Comparison of ENCODE assay signal across 11 cellular contexts in genomic region chr16:87226926-87227650, GRCh38.
DNase-seq lines count a peak whose midpoint lies in the region; ATAC-seq and TF ChIP-seq lines count a peak whose summit lies in the region.
"Had no signal": no experiment of that assay in that cellular context is flagged by ENCODE, and none has a peak within 500 bp of the region (broad histone marks: within the 10 kb centered on the region; RNA-seq: fewer than 3 reads in every experiment).

No MANE protein-coding gene starts in this region.

- no peaks in the 10 kb centered on the region for H3K36me3 Mint-ChIP-seq in activated naive CD8-positive, alpha-beta T cell treated with anti-CD3 and anti-CD28 coated beads, Interleukin-2, amount 50 U/mL, for 24 hours (ENCODE audit: low read depth)
- no peaks in the 10 kb centered on the region for H3K36me3 Mint-ChIP-seq in CD8-positive, alpha-beta T cell
- H3K36me3 Mint-ChIP-seq: stimulated activated memory B cell treated with anti-CD40 and anti-IgM and Interleukin-4, amounts not matched to agents 10 μg/mL and 1 μg/mL and 100 μg/mL, for 72 hours had no signal

- BruUV-seq in IMR-90 (replicated peaks; lab: Mats Ljungman, UMichigan), result no TSS peak

- H3K36me3 ChIP-seq in IMR-90 (ENCODE audit: control insufficient read depth, insufficient read depth, low read length) (no peaks in the 10 kb centered on the region), duodenal mucosa (ENCODE audit: control insufficient read depth in 1 of 2, insufficient read depth in 2 of 2, low read length in 2 of 2) (no peaks in the 10 kb centered on the region), thoracic aorta (no peaks in the 10 kb centered on the region), mesendoderm (ENCODE audit: control insufficient read depth, insufficient read depth, low read length) (no peaks in the 10 kb centered on the region), SK-N-SH (replicated peaks in 1 of 2; ENCODE audit: control insufficient read depth in 1 of 2, insufficient read depth in 2 of 2, low read length in 1 of 2) (no peaks in the 10 kb centered on the region)
- H3K36me3 ChIP-seq in CD8-positive, alpha-beta T cell (ENCODE audit: insufficient read depth, low read length), result no peaks in the 10 kb centered on the region
- H3K36me3 ChIP-seq: cardiac muscle cell had no signal

- ATAC-seq in IMR-90 (ENCODE audit: low read depth), result peak; percentile 91
- ATAC-seq in thoracic aorta (ENCODE audit: insufficient number of reproducible peaks, low FRiP score, low read depth), result peak; percentile 18
- ATAC-seq in activated naive CD8-positive, alpha-beta T cell treated with anti-CD3 and anti-CD28 coated beads, Interleukin-2, amount 50 U/mL, for 24 hours, result no peak
- no peak for ATAC-seq in CD8-positive, alpha-beta T cell
- ATAC-seq: stimulated activated memory B cell treated with anti-CD40 and anti-IgM and Interleukin-4, amounts not matched to agents 10 μg/mL and 1 μg/mL and 100 μg/mL, for 72 hours had no signal

- dilution Hi-C loops in IMR-90 (cut with HindIII; ENCODE audit: low sequenced_read_pairs, unreplicated experiment), result no loop called here

- H3K4me3 ChIP-seq in IMR-90 (ENCODE audit: insufficient read depth, low read depth, low read length) (no peak overlapping the region), duodenal mucosa (ENCODE audit: low read depth in 1 of 2, low read length in 2 of 2) (no peak overlapping the region), thoracic aorta (no peak overlapping the region), mesendoderm (ENCODE audit: low read length) (no peak overlapping the region), SK-N-SH (ENCODE audit: low read depth in 2 of 2, low read length in 1 of 2) (no peak overlapping the region)
- no peak overlapping the region for H3K4me3 ChIP-seq in CD8-positive, alpha-beta T cell (ENCODE audit: low read depth, low read length)
- H3K4me3 ChIP-seq: cardiac muscle cell had no signal

- H3K56ac ChIP-seq in IMR-90 (ENCODE audit: extremely low read depth, insufficient read depth, low read length), result 0 out of 2 replicates have a peak overlapping the region, but pooled peaks have one; percentile 25
- H3K56ac ChIP-seq in mesendoderm (ENCODE audit: low read length), result no peak overlapping the region

- no peaks in the 10 kb centered on the region for H3K9me2 ChIP-seq in SK-N-SH

- TF ChIP-seq RAD21 in IMR-90 (IDR thresholded peaks at IDR 0.05; ENCODE audit: low read length) (no peak), SK-N-SH (IDR thresholded peaks at IDR 0.05; ENCODE audit: low read length) (no peak)

- H4K20me1 ChIP-seq in IMR-90 (ENCODE audit: insufficient read depth, low read length) (no peaks in the 10 kb centered on the region), SK-N-SH (ENCODE audit: insufficient read depth) (no peaks in the 10 kb centered on the region)

- H2AK5ac ChIP-seq in IMR-90 (ENCODE audit: low read depth, low read length) (0 out of 2 replicates have a peak overlapping the region, but pooled peaks have one; percentile 65), mesendoderm (ENCODE audit: low read length) (no peak overlapping the region)

- no peaks in the 10 kb centered on the region for H3K27me3 Mint-ChIP-seq in activated naive CD8-positive, alpha-beta T cell treated with anti-CD3 and anti-CD28 coated beads, Interleukin-2, amount 50 U/mL, for 24 hours
- H3K27me3 Mint-ChIP-seq in CD8-positive, alpha-beta T cell (ENCODE audit: low read depth), result no peaks in the 10 kb centered on the region

- H4K8ac ChIP-seq in IMR-90 (ENCODE audit: low read depth in 2 of 2, low read length in 2 of 2) (peak overlapping the region; percentile 19 to 83; a peak in 3 of 4 replicates), mesendoderm (ENCODE audit: low read depth, low read length) (no peak overlapping the region)

- H3K9me3 ChIP-seq in IMR-90 (ENCODE audit: control insufficient read depth, insufficient read depth, low read length), result peaks cover 3% of the 10 kb centered on the region
- H3K9me3 ChIP-seq in duodenal mucosa (ENCODE audit: control insufficient read depth in 1 of 2, low read length in 2 of 2), result peaks cover 1 to 2% of the 10 kb centered on the region in 2 donors
- H3K9me3 ChIP-seq in thoracic aorta, result no peaks in the 10 kb centered on the region
- H3K9me3 ChIP-seq in SK-N-SH, result no peaks in the 10 kb centered on the region
- no peaks in the 10 kb centered on the region for H3K9me3 ChIP-seq in CD8-positive, alpha-beta T cell (ENCODE audit: low read length)

- H3K9me1 ChIP-seq in IMR-90 (ENCODE audit: insufficient read depth, low read length), result peaks cover 13% of the 10 kb centered on the region; the same call in 1 of the 2 replicates

- peak overlapping the region; percentile 92 for H2BK20ac ChIP-seq in IMR-90 (ENCODE audit: low read depth, low read length)

- in situ Hi-C loops in IMR-90 (cut with MboI; ENCODE audit: low sequenced_read_pairs), result no loop called here

- H4K91ac ChIP-seq in IMR-90 (ENCODE audit: insufficient read depth, low read depth, low read length), result peak overlapping the region; percentile 83

- H3K4me3 Mint-ChIP-seq in activated naive CD8-positive, alpha-beta T cell treated with anti-CD3 and anti-CD28 coated beads, Interleukin-2, amount 50 U/mL, for 24 hours, result no peak overlapping the region
- no peak overlapping the region for H3K4me3 Mint-ChIP-seq in CD8-positive, alpha-beta T cell
- H3K4me3 Mint-ChIP-seq: stimulated activated memory B cell treated with anti-CD40 and anti-IgM and Interleukin-4, amounts not matched to agents 10 μg/mL and 1 μg/mL and 100 μg/mL, for 72 hours had no signal

- H3K79me1 ChIP-seq in IMR-90 (ENCODE audit: low read depth in 1 of 2, low read length in 2 of 2), result no peaks in the 10 kb centered on the region
- no peaks in the 10 kb centered on the region for H3K79me1 ChIP-seq in mesendoderm (ENCODE audit: low read length)

- peak overlapping the region; percentile 26; the same call in 1 of the 3 replicates for H2BK15ac ChIP-seq in IMR-90 (ENCODE audit: low read depth, low read length)
- no peak overlapping the region for H2BK15ac ChIP-seq in mesendoderm (replicated peaks; ENCODE audit: low read depth)

- H3K23ac ChIP-seq in IMR-90 (ENCODE audit: low read depth, low read length), result 0 out of 2 replicates have a peak overlapping the region, but pooled peaks have one; percentile 94
- H3K23ac ChIP-seq in mesendoderm (ENCODE audit: low read length), result no peak overlapping the region

- H2AK9ac ChIP-seq in IMR-90 (replicated peaks; ENCODE audit: low read depth, low read length, poor library complexity), result peak overlapping the region; percentile 65

- H3K18ac ChIP-seq in IMR-90 (ENCODE audit: low read depth, low read length) (peak overlapping the region; percentile 59), mesendoderm (ENCODE audit: low read length) (no peak overlapping the region)

- H3K27ac ChIP-seq in IMR-90 (ENCODE audit: insufficient read depth, low read length) (peak overlapping the region; percentile 87), duodenal mucosa (ENCODE audit: low read depth, low read length) (peak overlapping the region; percentile 44), layer of hippocampus (ENCODE audit: low read depth, low read length) (peak overlapping the region; percentile 46), thoracic aorta (peak overlapping the region; percentile 87 to 90), mesendoderm (ENCODE audit: low read depth, low read length) (no peak overlapping the region), SK-N-SH (ENCODE audit: low read depth in 2 of 2, low read length in 1 of 2) (no peak overlapping the region)
- H3K27ac ChIP-seq in CD8-positive, alpha-beta T cell (ENCODE audit: low read depth, low read length), result no peak overlapping the region
- H3K27ac ChIP-seq: cardiac muscle cell had no signal

- peak overlapping the region; percentile 89 for H2BK120ac ChIP-seq in IMR-90 (ENCODE audit: low read depth, low read length)
- no peak overlapping the region for H2BK120ac ChIP-seq in mesendoderm (ENCODE audit: low read depth, low read length)

- POLR2A ChIA-PET in IMR-90 (lab: Charles Lee; ENCODE audit: unreplicated experiment) (no interaction called here), SK-N-SH (lab: Yijun Ruan, JAX) (no interaction called here)
- POLR2A ChIA-PET in CD8-positive, alpha-beta T cell (lab: Charles Lee), result no interaction called here

- H3K27me3 ChIP-seq in IMR-90 (ENCODE audit: control insufficient read depth, insufficient read depth, low read length) (no peaks in the 10 kb centered on the region), duodenal mucosa (ENCODE audit: control insufficient read depth in 1 of 2, insufficient read depth in 2 of 2, low read length in 2 of 2) (no peaks in the 10 kb centered on the region), layer of hippocampus (ENCODE audit: control insufficient read depth, insufficient read depth, low read length) (no peaks in the 10 kb centered on the region), thoracic aorta (replicated peaks; ENCODE audit: insufficient read depth) (no peaks in the 10 kb centered on the region), mesendoderm (ENCODE audit: insufficient read depth, low read length, poor library complexity) (no peaks in the 10 kb centered on the region), SK-N-SH (ENCODE audit: insufficient read depth) (peaks cover 33% of the 10 kb centered on the region)
- H3K27me3 ChIP-seq in CD8-positive, alpha-beta T cell (ENCODE audit: insufficient read depth, low read length), result no peaks in the 10 kb centered on the region

- H2BK5ac ChIP-seq in IMR-90 (ENCODE audit: low read depth, low read length, poor library complexity, severe bottlenecking) (peak overlapping the region; percentile 71), mesendoderm (ENCODE audit: low read length) (no peak overlapping the region)

- H3K27ac Mint-ChIP-seq in activated naive CD8-positive, alpha-beta T cell treated with anti-CD3 and anti-CD28 coated beads, Interleukin-2, amount 50 U/mL, for 24 hours, result no peak overlapping the region
- no peak overlapping the region for H3K27ac Mint-ChIP-seq in CD8-positive, alpha-beta T cell
- H3K27ac Mint-ChIP-seq: stimulated activated memory B cell treated with anti-CD40 and anti-IgM and Interleukin-4, amounts not matched to agents 10 μg/mL and 1 μg/mL and 100 μg/mL, for 72 hours had no signal

- no peaks in the 10 kb centered on the region for H3K4me1 Mint-ChIP-seq in activated naive CD8-positive, alpha-beta T cell treated with anti-CD3 and anti-CD28 coated beads, Interleukin-2, amount 50 U/mL, for 24 hours
- H3K4me1 Mint-ChIP-seq in CD8-positive, alpha-beta T cell (ENCODE audit: low read depth), result no peaks in the 10 kb centered on the region
- H3K4me1 Mint-ChIP-seq: stimulated activated memory B cell treated with anti-CD40 and anti-IgM and Interleukin-4, amounts not matched to agents 10 μg/mL and 1 μg/mL and 100 μg/mL, for 72 hours had no signal

- 0% methylated on average over 4 of the region's 11 CpGs; no CpG with 5 or more reads in 1 of the 2 experiments for WGBS in IMR-90 (ENCODE audit: extremely low coverage in 2 of 2, insufficient read length in 1 of 2), 2 experiments
- no CpG with 5 or more reads among the region's 11 CpGs for WGBS in mesendoderm (ENCODE audit: extremely low coverage, insufficient coverage, low lambda C conversion rate)
- WGBS in SK-N-SH (ENCODE audit: low lambda C conversion rate), result 67% methylated on average over 5 of the region's 11 CpGs

- H3K4ac ChIP-seq in IMR-90 (ENCODE audit: low read depth, low read length) (peak overlapping the region; percentile 95), mesendoderm (ENCODE audit: low read depth, low read length) (no peak overlapping the region)

- intact Hi-C loops in IMR-90 (cut with micrococcal nuclease), result no loop called here
- intact Hi-C loops in CD8-positive, alpha-beta T cell (cut with DNase I, micrococcal nuclease), result no loop called here

- no peaks in the 10 kb centered on the region for H3F3A ChIP-seq in SK-N-SH (replicated peaks; ENCODE audit: insufficient read depth)

- no peak for TF ChIP-seq CTCF in IMR-90 (conservative IDR thresholded peaks at IDR 0.05; ENCODE audit: low read depth, low read length)
- no peak for TF ChIP-seq CTCF in thoracic aorta (IDR thresholded peaks at IDR 0.05)
- no peak for TF ChIP-seq CTCF in SK-N-SH (IDR thresholded peaks at IDR 0.05)
- no peak for TF ChIP-seq CTCF in CD8-positive, alpha-beta T cell (IDR thresholded peaks at IDR 0.05)

- CTCF ChIA-PET in IMR-90 (lab: Yijun Ruan, JAX), result interaction anchor here (0.8 to 1.4 kb wide), 2 partner anchors 13 to 14 kb away, joined by 3 read pairs; no protein-coding TSS in a partner anchor
- CTCF ChIA-PET in SK-N-SH (lab: Yijun Ruan, JAX), result interaction anchor here (1.0 kb wide), 1 partner anchor 50 kb away, joined by 3 read pairs; no protein-coding TSS in a partner anchor
- CTCF ChIA-PET in CD8-positive, alpha-beta T cell (lab: Charles Lee), result no interaction called here

- peak overlapping the region; percentile 28; the same call in 1 of the 2 replicates for H3K9ac ChIP-seq in IMR-90 (ENCODE audit: low read depth, low read length)
- H3K9ac ChIP-seq in duodenal mucosa (ENCODE audit: low read depth in 1 of 2, low read length in 2 of 2), result no peak overlapping the region
- no peak overlapping the region for H3K9ac ChIP-seq in mesendoderm (ENCODE audit: low read length)
- no peak overlapping the region for H3K9ac ChIP-seq in SK-N-SH

- H3K14ac ChIP-seq in IMR-90 (replicated peaks; ENCODE audit: low read depth, low read length), result peak overlapping the region; percentile 81

- H3K4me1 ChIP-seq in IMR-90 (ENCODE audit: control insufficient read depth, insufficient read depth, low read length) (peaks cover 5% of the 10 kb centered on the region), duodenal mucosa (ENCODE audit: control insufficient read depth in 1 of 2, insufficient read depth in 2 of 2, low read length in 2 of 2) (no peaks in the 10 kb centered on the region), thoracic aorta (ENCODE audit: control insufficient read depth in 1 of 2, low read depth in 2 of 2) (peaks cover 9 to 15% of the 10 kb centered on the region in 2 donors), mesendoderm (ENCODE audit: control insufficient read depth, low read depth, low read length) (no peaks in the 10 kb centered on the region), SK-N-SH (ENCODE audit: control insufficient read depth in 1 of 2, insufficient read depth in 2 of 2, low read depth in 1 of 2, low read length in 1 of 2) (no peaks in the 10 kb centered on the region)
- no peaks in the 10 kb centered on the region for H3K4me1 ChIP-seq in CD8-positive, alpha-beta T cell (ENCODE audit: insufficient read depth, low read length)

- H3K4me2 ChIP-seq in IMR-90 (ENCODE audit: low read depth, low read length), result peak overlapping the region; percentile 30
- H3K4me2 ChIP-seq in mesendoderm (ENCODE audit: low read length), result no peak overlapping the region
- H3K4me2 ChIP-seq in SK-N-SH, result no peak overlapping the region

- H4K5ac ChIP-seq in IMR-90 (ENCODE audit: low read depth, low read length), result peak overlapping the region; percentile 58
- no peak overlapping the region for H4K5ac ChIP-seq in mesendoderm (ENCODE audit: low read length)

- H3K79me2 ChIP-seq in mesendoderm (ENCODE audit: control insufficient read depth, insufficient read depth, low read length) (no peaks in the 10 kb centered on the region), SK-N-SH (ENCODE audit: insufficient read depth) (no peaks in the 10 kb centered on the region)

- no peak for TF ChIP-seq POLR2A in IMR-90 (IDR thresholded peaks at IDR 0.05; ENCODE audit: low read depth, low read length)

- no peak for TF ChIP-seq EP300 in SK-N-SH (IDR thresholded peaks at IDR 0.05; ENCODE audit: borderline replicate concordance in 1 of 2, low read depth in 1 of 2, low read length in 1 of 2)

- DNase-seq in IMR-90 (peak; percentile 93), thoracic aorta (ENCODE audit: low spot score) (no peak), mesendoderm (no peak), SK-N-SH (no peak)
- no peak for DNase-seq in activated naive CD8-positive, alpha-beta T cell treated with anti-CD3 and anti-CD28 coated beads, Interleukin-2, amount 50 U/mL, for 24 hours
- DNase-seq in CD8-positive, alpha-beta T cell, result no peak
- DNase-seq: NCI-H1105 treated with DMSO at 0.1 percent for 48 hours had no signal

- H3K9me3 Mint-ChIP-seq in activated naive CD8-positive, alpha-beta T cell treated with anti-CD3 and anti-CD28 coated beads, Interleukin-2, amount 50 U/mL, for 24 hours, result peaks cover 3% of the 10 kb centered on the region
- H3K9me3 Mint-ChIP-seq in CD8-positive, alpha-beta T cell, result no peaks in the 10 kb centered on the region
- H3K9me3 Mint-ChIP-seq: stimulated activated memory B cell treated with anti-CD40 and anti-IgM and Interleukin-4, amounts not matched to agents 10 μg/mL and 1 μg/mL and 100 μg/mL, for 72 hours had no signal

- H2AFZ ChIP-seq in IMR-90 (replicated peaks; ENCODE audit: low read length, poor library complexity) (peak overlapping the region; percentile 85), SK-N-SH (ENCODE audit: low read depth) (no peak overlapping the region)

Comparison
In these comparisons a context has a peak if more than half of its experiments do, and no peak if none do; other contexts are left out.
1. ATAC-seq: peak in IMR-90 (single experiment) and thoracic aorta (single experiment); none in activated naive CD8-positive, alpha-beta T cell treated with anti-CD3 and anti-CD28 coated beads, Interleukin-2, amount 50 U/mL, for 24 hours (single experiment) and CD8-positive, alpha-beta T cell (single experiment).
2. H3K27ac ChIP-seq: peak in IMR-90 (single experiment), duodenal mucosa (single experiment), layer of hippocampus (single experiment) and thoracic aorta (2 of 2); none in mesendoderm (single experiment), SK-N-SH (0 of 2) and CD8-positive, alpha-beta T cell (single experiment).